ENCODE assay signal across 8 cellular contexts in genomic region chr11:848988-849824, GRCh38. TPM values are rescaled to one million over a fixed set of nuclear protein-coding genes. Genes with fewer than 3 reads are reported as not detected.
A peak's percentile ranks its signal among the peaks of the same experiment; 100 is the strongest.
DNase-seq lines count a peak whose midpoint lies in the region; ATAC-seq and TF ChIP-seq lines count a peak whose summit lies in the region.

No MANE protein-coding gene starts in this region.

- intact Hi-C loops in Calu3 (cut with micrococcal nuclease; ENCODE audit: unreplicated experiment), result no loop called here

- DNase-seq in DMS53 (lab: John Stamatoyannopoulos, UW), result peak; percentile 90
- peak; percentile 69 for DNase-seq in NCI-H1105 treated with DMSO at 0.1 percent for 48 hours (lab: John Stamatoyannopoulos, UW)
- DNase-seq in activated naive CD8-positive, alpha-beta T cell treated with anti-CD3 and anti-CD28 coated beads, Interleukin-2, amount 50 U/mL, for 24 hours, result no peak
- DNase-seq in memory B cell (ENCODE audit: low spot score in 2 of 2), result no peak
- DNase-seq in Calu3, result no peak
- DNase-seq in NAMALWA (ENCODE audit: low spot score), result no peak

- no TSS peak for BruUV-seq in Calu3 (replicated peaks; lab: Mats Ljungman, UMichigan)

- H3K27ac Mint-ChIP-seq in activated naive CD8-positive, alpha-beta T cell treated with anti-CD3 and anti-CD28 coated beads, Interleukin-2, amount 50 U/mL, for 24 hours, result no peak overlapping the region
- H3K27ac Mint-ChIP-seq in memory B cell, result no peak overlapping the region
- no peak overlapping the region for H3K27ac Mint-ChIP-seq in Calu3 (ENCODE audit: unreplicated experiment)

- no peaks in the 10 kb centered on the region for H3K36me3 Mint-ChIP-seq in activated naive CD8-positive, alpha-beta T cell treated with anti-CD3 and anti-CD28 coated beads, Interleukin-2, amount 50 U/mL, for 24 hours (ENCODE audit: low read depth)
- H3K36me3 Mint-ChIP-seq in memory B cell, result no peaks in the 10 kb centered on the region
- H3K36me3 Mint-ChIP-seq in Calu3 (ENCODE audit: insufficient read depth, unreplicated experiment), result peaks cover 19% of the 10 kb centered on the region

- no peak for ATAC-seq in activated naive CD8-positive, alpha-beta T cell treated with anti-CD3 and anti-CD28 coated beads, Interleukin-2, amount 50 U/mL, for 24 hours
- ATAC-seq in memory B cell (ENCODE audit: low read depth) (peak; percentile 51), GM21717 (IDR thresholded peaks at IDR 0.05; ENCODE audit: unreplicated experiment) (no peak), GM18907 (IDR thresholded peaks at IDR 0.05; ENCODE audit: unreplicated experiment) (no peak)

- no peak for TF ChIP-seq CTCF in Calu3 (IDR thresholded peaks at IDR 0.05; ENCODE audit: unreplicated experiment)

- peaks cover 10% of the 10 kb centered on the region for H3K4me1 Mint-ChIP-seq in activated naive CD8-positive, alpha-beta T cell treated with anti-CD3 and anti-CD28 coated beads, Interleukin-2, amount 50 U/mL, for 24 hours
- H3K4me1 Mint-ChIP-seq in memory B cell (peaks cover 6% of the 10 kb centered on the region), Calu3 (ENCODE audit: low read depth, unreplicated experiment) (no peaks in the 10 kb centered on the region)

- CTCF ChIA-PET in Calu3 (lab: Charles Lee), result interaction anchor here (0.9 to 1.0 kb wide), 3 partner anchors 11 to 202 kb away, joined by 3 to 6 read pairs (median 3); no protein-coding TSS in a partner anchor

- no peaks in the 10 kb centered on the region for H3K9me3 Mint-ChIP-seq in activated naive CD8-positive, alpha-beta T cell treated with anti-CD3 and anti-CD28 coated beads, Interleukin-2, amount 50 U/mL, for 24 hours
- no peaks in the 10 kb centered on the region for H3K9me3 Mint-ChIP-seq in memory B cell
- no peaks in the 10 kb centered on the region for H3K9me3 Mint-ChIP-seq in Calu3 (ENCODE audit: low read depth, unreplicated experiment)

- H3K4me3 Mint-ChIP-seq in activated naive CD8-positive, alpha-beta T cell treated with anti-CD3 and anti-CD28 coated beads, Interleukin-2, amount 50 U/mL, for 24 hours, result peak overlapping the region; percentile 57
- H3K4me3 Mint-ChIP-seq in memory B cell, result peak overlapping the region; percentile 87
- no peak overlapping the region for H3K4me3 Mint-ChIP-seq in Calu3 (ENCODE audit: low read depth, unreplicated experiment)

- peaks cover 8% of the 10 kb centered on the region for H3K27me3 Mint-ChIP-seq in activated naive CD8-positive, alpha-beta T cell treated with anti-CD3 and anti-CD28 coated beads, Interleukin-2, amount 50 U/mL, for 24 hours
- H3K27me3 Mint-ChIP-seq in memory B cell (peaks cover 15% of the 10 kb centered on the region), Calu3 (ENCODE audit: unreplicated experiment) (no peaks in the 10 kb centered on the region)

RNA-seq across cellular contexts. Expression of gene TSPAN4, which starts 6.6 kb away (rescaled TPM):
- 28.9 and 36.3 TPM in 2 replicates for total RNA-seq in Calu3 (2022)

RNA-seq across cellular contexts. Expression of gene POLR2L, which starts 6.9 kb away (rescaled TPM):
- 107 and 115 TPM in 2 replicates for total RNA-seq in Calu3 (2022)

RNA-seq across cellular contexts. Expression of gene CD151, which starts 16.5 kb away (rescaled TPM):
- total RNA-seq in Calu3 (2022), result 472 and 482 TPM in 2 replicates

RNA-seq across cellular contexts. Expression of gene CRACR2B, which starts 21.5 kb away (rescaled TPM):
- total RNA-seq in Calu3 (2022), result 33.4 and 35.3 TPM in 2 replicates

RNA-seq across cellular contexts. Expression of gene PNPLA2, which starts 30.5 kb away (rescaled TPM):
- total RNA-seq in Calu3 (2022), result 134 and 151 TPM in 2 replicates

Comparison
In these comparisons a context has a peak if more than half of its experiments do, and no peak if none do; other contexts are left out.
1. DNase-seq: peak in DMS53 (single experiment) and NCI-H1105 treated with DMSO at 0.1 percent for 48 hours (single experiment); none in activated naive CD8-positive, alpha-beta T cell treated with anti-CD3 and anti-CD28 coated beads, Interleukin-2, amount 50 U/mL, for 24 hours (single experiment), memory B cell (0 of 2), Calu3 (single experiment) and NAMALWA (single experiment).